1 cellular context compared by ENCODE assay signal in genomic region chr3:186668426-186668825, GRCh38.
TF ChIP-seq lines count a peak whose summit lies in the region.

No MANE protein-coding gene starts in this region.

TF ChIP-seq in K562, 482 proteins besides CTCF, POLR2A, EP300 and RAD21:
- no peak for TF ChIP-seq ZBTB8A (IDR thresholded peaks at IDR 0.05; ENCODE audit: partially characterized antibody)
- peak in 1 of 2 experiments; percentile 38; a peak in 1 of 4 replicates for TF ChIP-seq NRF1 (conservative IDR thresholded peaks at IDR 0.05 in 1 of 2, IDR thresholded peaks at IDR 0.05 in 1 of 2)
- 0 out of 2 replicates have a peak, but pooled peaks have one; percentile 25 for TF ChIP-seq EGR1 (conservative IDR thresholded peaks at IDR 0.05)
